In genomic region chrX:7139202-7140081, GRCh38 we compare ENCODE assay signal across 16 cellular contexts. TPM values are rescaled to one million over a fixed set of nuclear protein-coding genes. Genes with fewer than 3 reads are reported as not detected.
A peak's percentile ranks its signal among the peaks of the same experiment; 100 is the strongest.
DNase-seq lines count a peak whose midpoint lies in the region; ATAC-seq and TF ChIP-seq lines count a peak whose summit lies in the region.
"Had no signal": no experiment of that assay in that cellular context is flagged by ENCODE, and none has a peak within 500 bp of the region (broad histone marks: within the 10 kb centered on the region; RNA-seq: fewer than 3 reads in every experiment).

No MANE protein-coding gene starts in this region.

- H3K14ac ChIP-seq in IMR-90 (replicated peaks; ENCODE audit: low read depth, low read length) = peak overlapping the region; percentile 51

- no peak overlapping the region for H3K9ac ChIP-seq in IMR-90 (ENCODE audit: low read depth, low read length)

- H3K23ac ChIP-seq in IMR-90 (ENCODE audit: low read depth, low read length) = peak overlapping the region; percentile 49; the same call in 1 of the 2 replicates

- no peaks in the 10 kb centered on the region for H3K9me3 ChIP-seq in IMR-90 (ENCODE audit: control insufficient read depth, insufficient read depth, low read length)
- H3K9me3 ChIP-seq in right lobe of liver = no peaks in the 10 kb centered on the region
- H3K9me3 ChIP-seq: Peyer's patch, testis had no signal

- peak overlapping the region; percentile 40 for H2BK120ac ChIP-seq in IMR-90 (ENCODE audit: low read depth, low read length)

- peaks cover 17% of the 10 kb centered on the region for H4K20me1 ChIP-seq in IMR-90 (ENCODE audit: insufficient read depth, low read length)

- H3K27ac ChIP-seq in IMR-90 (ENCODE audit: insufficient read depth, low read length) (peak overlapping the region; percentile 13), right lobe of liver (no peak overlapping the region)
- H3K27ac ChIP-seq: C4-2B, Peyer's patch, testis had no signal

- no TSS peak for BruUV-seq in IMR-90 (replicated peaks; lab: Mats Ljungman, UMichigan)

- no peak overlapping the region for H3K4me3 ChIP-seq in AG10803 (ENCODE audit: low read length)
- H3K4me3 ChIP-seq in IMR-90 (ENCODE audit: insufficient read depth, low read depth, low read length) = no peak overlapping the region
- no peak overlapping the region for H3K4me3 ChIP-seq in choroid plexus epithelial cell (ENCODE audit: low read depth, low read length)
- no peak overlapping the region for H3K4me3 ChIP-seq in right lobe of liver
- H3K4me3 ChIP-seq: K562, Peyer's patch, testis had no signal

- peaks cover 25 to 61% of the 10 kb centered on the region in 2 experiments for H3K79me1 ChIP-seq in IMR-90 (ENCODE audit: low read depth in 1 of 2, low read length in 2 of 2)

- no peak overlapping the region for H3K18ac ChIP-seq in IMR-90 (ENCODE audit: low read depth, low read length)

- POLR2A ChIA-PET in IMR-90 (lab: Charles Lee; ENCODE audit: unreplicated experiment) = no interaction called here

- dilution Hi-C loops in IMR-90 (cut with HindIII; ENCODE audit: low sequenced_read_pairs, unreplicated experiment) = no loop called here

- H2AK9ac ChIP-seq in IMR-90 (replicated peaks; ENCODE audit: low read depth, low read length, poor library complexity) = peak overlapping the region; percentile 79

- DNase-seq in AG10803 (ENCODE audit: low read depth) (peak; percentile 87), IMR-90 (peak; percentile 92), choroid plexus epithelial cell (ENCODE audit: low read depth) (peak; percentile 69), right lobe of liver (no peak), NCI-H187 treated with DMSO at 0.1 percent for 48 hours (lab: John Stamatoyannopoulos, UW) (no peak), COLO829 (ENCODE audit: low spot score) (no peak)
- no peak for DNase-seq in activated CD4-positive, alpha-beta T cell treated with anti-CD3 and anti-CD28 coated beads for 48 hours
- DNase-seq: activated CD8-positive, alpha-beta memory T cell treated with anti-CD3 and anti-CD28 coated beads, Interleukin-2, amount 50 U/mL, for 48 hours; erythroblast; NCI-H526; occipital lobe; Peyer's patch; testis had no signal

- TF ChIP-seq RAD21 in IMR-90 (IDR thresholded peaks at IDR 0.05; ENCODE audit: low read length) = no peak

- H3K56ac ChIP-seq in IMR-90 (ENCODE audit: extremely low read depth, insufficient read depth, low read length) = no peak overlapping the region

- H2BK15ac ChIP-seq in IMR-90 (ENCODE audit: low read depth, low read length) = peak overlapping the region; percentile 60; the same call in 1 of the 3 replicates

- peak overlapping the region; percentile 97 for H2AK5ac ChIP-seq in IMR-90 (ENCODE audit: low read depth, low read length)

- H4K5ac ChIP-seq in IMR-90 (ENCODE audit: low read depth, low read length) = no peak overlapping the region

- TF ChIP-seq POLR2A in IMR-90 (IDR thresholded peaks at IDR 0.05; ENCODE audit: low read depth, low read length) = no peak
- no peak for TF ChIP-seq POLR2A in right lobe of liver (IDR thresholded peaks at IDR 0.05)

- peak overlapping the region; percentile 60 for H2AFZ ChIP-seq in IMR-90 (replicated peaks; ENCODE audit: low read length, poor library complexity)

- peak; percentile 88 for ATAC-seq in IMR-90 (ENCODE audit: low read depth)
- ATAC-seq in right lobe of liver = peak in 3 of 4 donors; percentile 56 to 92 (median 68)
- ATAC-seq in HG03571 (IDR thresholded peaks at IDR 0.05; ENCODE audit: unreplicated experiment) = no peak
- ATAC-seq: K562 had no signal

- peak overlapping the region; percentile 51; the same call in 1 of the 2 replicates for H4K91ac ChIP-seq in IMR-90 (ENCODE audit: insufficient read depth, low read depth, low read length)

- H4K8ac ChIP-seq in IMR-90 (ENCODE audit: low read depth in 2 of 2, low read length in 2 of 2) = peak overlapping the region in 1 of 2 experiments; percentile 58; a peak in 2 of 4 replicates

- TF ChIP-seq CTCF in AG10803 (conservative IDR thresholded peaks at IDR 0.05; ENCODE audit: low read length) = no peak
- TF ChIP-seq CTCF in IMR-90 (conservative IDR thresholded peaks at IDR 0.05; ENCODE audit: low read depth, low read length) = no peak
- TF ChIP-seq CTCF in choroid plexus epithelial cell (conservative IDR thresholded peaks at IDR 0.05; ENCODE audit: low read depth, low read length) = no peak
- TF ChIP-seq CTCF in right lobe of liver (IDR thresholded peaks at IDR 0.05) = no peak

- WGBS in IMR-90 (ENCODE audit: extremely low coverage in 2 of 2, insufficient read length in 1 of 2), 2 experiments = no CpG with 5 or more reads among the region's 9 CpGs
- WGBS in right lobe of liver (ENCODE audit: insufficient coverage, low coverage, low lambda C conversion rate, missing lambda C conversion rate) = 61% methylated on average over 7 of the region's 9 CpGs

- in situ Hi-C loops in IMR-90 (cut with MboI; ENCODE audit: low sequenced_read_pairs) = no loop called here

- H3K4me2 ChIP-seq in IMR-90 (ENCODE audit: low read depth, low read length) = no peak overlapping the region

- H3K36me3 ChIP-seq in IMR-90 (ENCODE audit: control insufficient read depth, insufficient read depth, low read length) (no peaks in the 10 kb centered on the region), right lobe of liver (no peaks in the 10 kb centered on the region)
- H3K36me3 ChIP-seq: Peyer's patch had no signal

- intact Hi-C loops in IMR-90 (cut with micrococcal nuclease) (no loop called here), right lobe of liver (cut with DNase I) (no loop called here)

- CTCF ChIA-PET in IMR-90 (lab: Yijun Ruan, JAX) = no interaction called here

- H3K4me1 ChIP-seq in IMR-90 (ENCODE audit: control insufficient read depth, insufficient read depth, low read length) = peaks cover 6% of the 10 kb centered on the region
- H3K4me1 ChIP-seq in right lobe of liver = peaks cover 0 to 6% (median 0%) of the 10 kb centered on the region in 4 donors
- H3K4me1 ChIP-seq: Peyer's patch, testis had no signal

- H2BK5ac ChIP-seq in IMR-90 (ENCODE audit: low read depth, low read length, poor library complexity, severe bottlenecking) = peak overlapping the region; percentile 17

- peak overlapping the region; percentile 46 for H2BK20ac ChIP-seq in IMR-90 (ENCODE audit: low read depth, low read length)

- H3K9me1 ChIP-seq in IMR-90 (ENCODE audit: insufficient read depth, low read length) = peaks cover 13% of the 10 kb centered on the region

- peak overlapping the region; percentile 65 for H3K4ac ChIP-seq in IMR-90 (ENCODE audit: low read depth, low read length)

- H3K27me3 ChIP-seq in IMR-90 (ENCODE audit: control insufficient read depth, insufficient read depth, low read length) (no peaks in the 10 kb centered on the region), right lobe of liver (no peaks in the 10 kb centered on the region)
- H3K27me3 ChIP-seq: Peyer's patch, testis had no signal

TF ChIP-seq in IMR-90, 13 proteins besides CTCF, POLR2A, EP300 and RAD21:
- peak; percentile 52 for TF ChIP-seq FOS (IDR thresholded peaks at IDR 0.05; ENCODE audit: low read depth, low read length)
- no peak for TF ChIP-seq NFE2L2 (IDR thresholded peaks at IDR 0.05; ENCODE audit: low read depth, low read length)
- peak; percentile 33; the same call in 1 of the 2 replicates for TF ChIP-seq BHLHE40 (IDR thresholded peaks at IDR 0.05; ENCODE audit: low read depth, low read length)
- peak; percentile 84 for TF ChIP-seq MXI1 (IDR thresholded peaks at IDR 0.05; ENCODE audit: borderline replicate concordance, low read depth, low read length)
- TF ChIP-seq RCOR1 (IDR thresholded peaks at IDR 0.05; ENCODE audit: insufficient replicate concordance, low read length) = no peak

RNA-seq across cellular contexts. Expression of gene STS, which starts 8.1 kb away (rescaled TPM):
- total RNA-seq in IMR-90 (2012; rRNA removed) (3.4 and 3.6 TPM in 2 replicates), right lobe of liver (10 to 100 TPM in 4 of 6 experiments, 1 to 10 TPM in 2; 4.7 to 12.8 (median 10.7) TPM)
- polyA plus RNA-seq in IMR-90 (2012; rRNA removed) = 2.4 and 2.6 TPM in 2 replicates
- 0.96 and 1.2 TPM in 2 replicates for polyA plus RNA-seq in IMR-90 (2012; cell fraction: cytosol; rRNA removed)
- polyA plus RNA-seq in IMR-90 (2012; cell fraction: nucleus; rRNA removed; ENCODE audit: low replicate concordance) = 0.35 and 1.4 TPM in 2 replicates

RNA-seq across cellular contexts. Expression of gene PUDP, which starts 8.5 kb away (rescaled TPM):
- total RNA-seq in IMR-90 (2012; rRNA removed) (22.2 and 25.0 TPM in 2 replicates), right lobe of liver (10 to 100 TPM in 4 of 6 experiments, 1 to 10 TPM in 2; 8.8 to 18.4 (median 11.8) TPM)
- 28.6 and 29.4 TPM in 2 replicates for polyA plus RNA-seq in IMR-90 (2012; rRNA removed)
- polyA plus RNA-seq in IMR-90 (2012; cell fraction: cytosol; rRNA removed) = 19.5 and 44.1 TPM in 2 replicates
- 9.6 and 13.2 TPM in 2 replicates for polyA plus RNA-seq in IMR-90 (2012; cell fraction: nucleus; rRNA removed; ENCODE audit: low replicate concordance)

Comparison
In these comparisons a context has a peak if more than half of its experiments do, and no peak if none do; other contexts are left out.
1. DNase-seq: peak in AG10803 (single experiment), IMR-90 (single experiment) and choroid plexus epithelial cell (single experiment); none in right lobe of liver (0 of 3), NCI-H187 treated with DMSO at 0.1 percent for 48 hours (single experiment), COLO829 (single experiment) and activated CD4-positive, alpha-beta T cell treated with anti-CD3 and anti-CD28 coated beads for 48 hours (single experiment).